ENCODE assay signal across 11 cellular contexts in genomic region chr4:150986085-150986484, GRCh38. TPM values are rescaled to one million over a fixed set of nuclear protein-coding genes. Genes with fewer than 3 reads are reported as not detected.
DNase-seq lines count a peak whose midpoint lies in the region; ATAC-seq and TF ChIP-seq lines count a peak whose summit lies in the region.
"Had no signal": no experiment of that assay in that cellular context is flagged by ENCODE, and none has a peak within 500 bp of the region (broad histone marks: within the 10 kb centered on the region; RNA-seq: fewer than 3 reads in every experiment).

No MANE protein-coding gene starts in this region.

- TF ChIP-seq CTCF in SK-N-SH (IDR thresholded peaks at IDR 0.05), result no peak

- H4K91ac ChIP-seq in mesenchymal stem cell (ENCODE audit: low read length), result no peak overlapping the region

- H3K4me1 ChIP-seq in mesenchymal stem cell (ENCODE audit: control insufficient read depth, insufficient read depth, low read depth, low read length) (no peaks in the 10 kb centered on the region), SK-N-SH (ENCODE audit: control insufficient read depth in 1 of 2, insufficient read depth in 2 of 2, low read depth in 1 of 2, low read length in 1 of 2) (no peaks in the 10 kb centered on the region)

- H3K36me3 ChIP-seq in mesenchymal stem cell (ENCODE audit: control insufficient read depth in 1 of 2, insufficient read depth in 2 of 2, low read depth in 1 of 2, low read length in 2 of 2) (no peaks in the 10 kb centered on the region), SK-N-SH (replicated peaks in 1 of 2; ENCODE audit: control insufficient read depth in 1 of 2, insufficient read depth in 2 of 2, low read length in 1 of 2) (no peaks in the 10 kb centered on the region)

- no peaks in the 10 kb centered on the region for H4K20me1 ChIP-seq in SK-N-SH (ENCODE audit: insufficient read depth)

- 99% methylated on average over 4 of the region's 4 CpGs for WGBS in mesenchymal stem cell
- WGBS in SK-N-SH (ENCODE audit: low lambda C conversion rate), result 98% methylated on average over 4 of the region's 4 CpGs

- H2BK5ac ChIP-seq in mesenchymal stem cell (ENCODE audit: low read depth, low read length, poor library complexity, severe bottlenecking), result no peak overlapping the region

- no peaks in the 10 kb centered on the region for H3K9me2 ChIP-seq in SK-N-SH

- POLR2A ChIA-PET in SK-N-SH (lab: Yijun Ruan, JAX), result no interaction called here

- CTCF ChIA-PET in SK-N-SH (lab: Yijun Ruan, JAX), result no interaction called here

- H3K79me1 ChIP-seq in mesenchymal stem cell (replicated peaks; ENCODE audit: low read length, poor library complexity, severe bottlenecking), result peaks cover 25% of the 10 kb centered on the region

- TF ChIP-seq RAD21 in SK-N-SH (IDR thresholded peaks at IDR 0.05; ENCODE audit: low read length), result no peak

- H3K23ac ChIP-seq in mesenchymal stem cell (ENCODE audit: low read length in 2 of 2), result no peak overlapping the region

- DNase-seq in stimulated activated CD4-positive, alpha-beta T cell treated with anti-CD3 and anti-CD28 coated beads, Interleukin-2, amount 100 ng/mL, for 24 hours, result peak; percentile 37 to 49
- DNase-seq in NCI-H1436 (lab: John Stamatoyannopoulos, UW), result no peak
- DNase-seq in mesenchymal stem cell, result no peak
- no peak for DNase-seq in SK-N-SH
- no peak for DNase-seq in DMS 273 treated with DMSO at 0.1 percent for 48 hours (lab: John Stamatoyannopoulos, UW)
- DNase-seq: CD8-positive, alpha-beta memory T cell; NCI-H2171 treated with DMSO at 0.1 percent for 48 hours; retina had no signal

- ATAC-seq in GM18511 (IDR thresholded peaks at IDR 0.05; ENCODE audit: unreplicated experiment), result peak; percentile 76
- peak; percentile 84 for ATAC-seq in GM19463 (IDR thresholded peaks at IDR 0.05; ENCODE audit: unreplicated experiment)
- peak; percentile 55 for ATAC-seq in HG03103 (IDR thresholded peaks at IDR 0.05; ENCODE audit: low read depth, unreplicated experiment)

- no peak overlapping the region for H4K8ac ChIP-seq in mesenchymal stem cell (ENCODE audit: low read length)

- no peaks in the 10 kb centered on the region for H3F3A ChIP-seq in SK-N-SH (replicated peaks; ENCODE audit: insufficient read depth)

- H3K79me2 ChIP-seq in SK-N-SH (ENCODE audit: insufficient read depth), result peaks cover 5% of the 10 kb centered on the region; the same call in 1 of the 2 replicates

- H2AK5ac ChIP-seq in mesenchymal stem cell (ENCODE audit: low read length, severe bottlenecking), result no peak overlapping the region

- H3K27ac ChIP-seq in mesenchymal stem cell (ENCODE audit: low read length, poor library complexity, severe bottlenecking), result no peak overlapping the region
- H3K27ac ChIP-seq in SK-N-SH (ENCODE audit: low read depth in 2 of 2, low read length in 1 of 2), result no peak overlapping the region

- no peak for TF ChIP-seq EP300 in SK-N-SH (IDR thresholded peaks at IDR 0.05; ENCODE audit: borderline replicate concordance in 1 of 2, low read depth in 1 of 2, low read length in 1 of 2)

- no peak overlapping the region for H2BK15ac ChIP-seq in mesenchymal stem cell (ENCODE audit: low read depth, poor library complexity, severe bottlenecking)

- no peak overlapping the region for H2BK120ac ChIP-seq in mesenchymal stem cell (ENCODE audit: low read depth, low read length)

- H2AFZ ChIP-seq in mesenchymal stem cell (ENCODE audit: low read depth, low read length) (no peak overlapping the region), SK-N-SH (ENCODE audit: low read depth) (no peak overlapping the region)

- H3K4me3 ChIP-seq in mesenchymal stem cell (ENCODE audit: insufficient read depth in 1 of 2, low read depth in 1 of 2, low read length in 2 of 2) (no peak overlapping the region), SK-N-SH (ENCODE audit: low read depth in 2 of 2, low read length in 1 of 2) (no peak overlapping the region)

- H3K4me2 ChIP-seq in mesenchymal stem cell (ENCODE audit: low read length, poor library complexity, severe bottlenecking) (no peak overlapping the region), SK-N-SH (no peak overlapping the region)

- H3K27me3 ChIP-seq in mesenchymal stem cell (ENCODE audit: control insufficient read depth in 1 of 2, insufficient read depth in 1 of 2, low read length in 2 of 2) (no peaks in the 10 kb centered on the region), SK-N-SH (ENCODE audit: insufficient read depth) (no peaks in the 10 kb centered on the region)

- no peak overlapping the region for H2BK12ac ChIP-seq in mesenchymal stem cell (ENCODE audit: low read length in 2 of 2)

- H3K9me3 ChIP-seq in mesenchymal stem cell (ENCODE audit: control insufficient read depth, low read length) (no peaks in the 10 kb centered on the region), SK-N-SH (no peaks in the 10 kb centered on the region)

- H3K4ac ChIP-seq in mesenchymal stem cell (ENCODE audit: low read depth in 1 of 2, low read length in 2 of 2), result no peak overlapping the region

- H3K14ac ChIP-seq in mesenchymal stem cell (ENCODE audit: low read length in 2 of 2), result no peak overlapping the region

- H3K9ac ChIP-seq in mesenchymal stem cell (ENCODE audit: low read length) (no peak overlapping the region), SK-N-SH (no peak overlapping the region)

- H3K18ac ChIP-seq in mesenchymal stem cell (ENCODE audit: low read depth in 1 of 2, low read length in 2 of 2), result no peak overlapping the region

TF ChIP-seq in SK-N-SH, 30 proteins besides CTCF, POLR2A, EP300 and RAD21:
- TF ChIP-seq, protein P1, sequence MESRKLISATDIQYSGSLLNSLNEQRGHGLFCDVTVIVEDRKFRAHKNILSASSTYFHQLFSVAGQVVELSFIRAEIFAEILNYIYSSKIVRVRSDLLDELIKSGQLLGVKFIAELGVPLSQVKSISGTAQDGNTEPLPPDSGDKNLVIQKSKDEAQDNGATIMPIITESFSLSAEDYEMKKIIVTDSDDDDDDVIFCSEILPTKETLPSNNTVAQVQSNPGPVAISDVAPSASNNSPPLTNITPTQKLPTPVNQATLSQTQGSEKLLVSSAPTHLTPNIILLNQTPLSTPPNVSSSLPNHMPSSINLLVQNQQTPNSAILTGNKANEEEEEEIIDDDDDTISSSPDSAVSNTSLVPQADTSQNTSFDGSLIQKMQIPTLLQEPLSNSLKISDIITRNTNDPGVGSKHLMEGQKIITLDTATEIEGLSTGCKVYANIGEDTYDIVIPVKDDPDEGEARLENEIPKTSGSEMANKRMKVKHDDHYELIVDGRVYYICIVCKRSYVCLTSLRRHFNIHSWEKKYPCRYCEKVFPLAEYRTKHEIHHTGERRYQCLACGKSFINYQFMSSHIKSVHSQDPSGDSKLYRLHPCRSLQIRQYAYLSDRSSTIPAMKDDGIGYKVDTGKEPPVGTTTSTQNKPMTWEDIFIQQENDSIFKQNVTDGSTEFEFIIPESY (IDR thresholded peaks at IDR 0.05; ENCODE audit: borderline replicate concordance, low read depth), result no peak
- no peak for TF ChIP-seq SIN3A (IDR thresholded peaks at IDR 0.05; ENCODE audit: borderline replicate concordance, low read depth, low read length)

RNA-seq across cellular contexts. Expression of gene LRBA, which starts 29.0 kb away (rescaled TPM):
- 9.2 TPM for polyA plus RNA-seq in mesenchymal stem cell (2013, experiment 1 of 2)
- 8.3 TPM for polyA plus RNA-seq in mesenchymal stem cell (2013, experiment 2 of 2)
- polyA plus RNA-seq in SK-N-SH (2012; rRNA removed), result 11.4 and 14.5 TPM in 2 replicates
- polyA plus RNA-seq in SK-N-SH (2012; cell fraction: cytosol; rRNA removed), result 11.6 and 13.7 TPM in 2 replicates
- polyA plus RNA-seq in SK-N-SH (2012; cell fraction: nucleus; rRNA removed), result 11.9 and 14.3 TPM in 2 replicates

Comparison
In these comparisons a context has a peak if more than half of its experiments do, and no peak if none do; other contexts are left out.
1. DNase-seq: peak in stimulated activated CD4-positive, alpha-beta T cell treated with anti-CD3 and anti-CD28 coated beads, Interleukin-2, amount 100 ng/mL, for 24 hours (2 of 2); none in NCI-H1436 (single experiment), mesenchymal stem cell (single experiment), SK-N-SH (single experiment) and DMS 273 treated with DMSO at 0.1 percent for 48 hours (single experiment).
2. Peak in every context shown above with its lines, with median percentiles within 50 percentile points of each other: ATAC-seq.